ENCODE assay signal across 18 cellular contexts in the genomic region with DNA sequence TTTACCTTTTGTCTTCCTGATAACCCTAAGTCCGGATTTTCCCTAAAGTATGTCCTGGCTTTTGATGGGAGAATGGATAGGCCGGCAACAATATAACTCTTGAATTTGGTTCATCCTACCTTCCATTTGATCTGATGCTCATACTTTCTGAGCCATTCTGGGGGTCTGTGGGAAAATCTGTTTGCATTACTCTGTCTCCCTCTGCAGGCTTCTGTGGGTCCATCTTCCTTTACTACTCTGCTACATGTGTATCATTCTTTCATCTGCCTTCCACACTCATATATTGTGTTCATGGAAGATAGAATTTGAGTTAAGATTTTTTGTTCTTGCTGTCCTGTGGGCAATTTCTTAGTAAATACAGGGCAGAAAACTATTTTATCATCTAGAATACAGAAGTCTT.
DNase-seq lines count a peak whose midpoint lies in the region; ATAC-seq and TF ChIP-seq lines count a peak whose summit lies in the region.
"Had no signal": no experiment of that assay in that cellular context is flagged by ENCODE, and none has a peak within 500 bp of the region (broad histone marks: within the 10 kb centered on the region; RNA-seq: fewer than 3 reads in every experiment).

No MANE protein-coding gene starts in this region.

- H3K36me3 Mint-ChIP-seq in T-helper 2 cell treated with Interferon-gamma antibody and Interleukin-4, amounts not matched to agents 5 μg/mL and 100 μg/mL, for 36 hours (ENCODE audit: low read depth) = no peaks in the 10 kb centered on the region
- H3K36me3 Mint-ChIP-seq: naive thymus-derived CD8-positive, alpha-beta T cell had no signal

- no peak overlapping the region for H3K4me3 Mint-ChIP-seq in T-helper 2 cell treated with Interferon-gamma antibody and Interleukin-4, amounts not matched to agents 5 μg/mL and 100 μg/mL, for 36 hours
- H3K4me3 Mint-ChIP-seq: activated CD4-positive, alpha-beta memory T cell treated with anti-CD3 and anti-CD28 coated beads, Interleukin-2, amount 10 ng/mL, durations not matched to agents 7 days and 5 days; B cell; naive thymus-derived CD8-positive, alpha-beta T cell had no signal

- POLR2A ChIA-PET in A673 (lab: Charles Lee; ENCODE audit: low non-redundant PET) (no interaction called here), Panc1 (lab: Charles Lee) (no interaction called here)

- H3K4me1 ChIP-seq in A673 (ENCODE audit: insufficient read depth, low read length, poor library complexity, severe bottlenecking) = no peaks in the 10 kb centered on the region
- no peaks in the 10 kb centered on the region for H3K4me1 ChIP-seq in Panc1 (ENCODE audit: control insufficient read depth, insufficient read depth, low read length)
- H3K4me1 ChIP-seq: SJSA1 had no signal

- H3K27ac Mint-ChIP-seq in T-helper 2 cell treated with Interferon-gamma antibody and Interleukin-4, amounts not matched to agents 5 μg/mL and 100 μg/mL, for 36 hours = no peak overlapping the region
- H3K27ac Mint-ChIP-seq: activated CD4-positive, alpha-beta memory T cell treated with anti-CD3 and anti-CD28 coated beads, Interleukin-2, amount 10 ng/mL, durations not matched to agents 7 days and 5 days; B cell; naive thymus-derived CD8-positive, alpha-beta T cell had no signal

- CTCF ChIA-PET in A673 (lab: Charles Lee) = interaction anchor here (0.6 kb wide), 2 partner anchors 90 to 1142 kb away, joined by 3 to 5 read pairs; no protein-coding TSS in a partner anchor
- CTCF ChIA-PET in Panc1 (lab: Charles Lee) = no interaction called here

- no peaks in the 10 kb centered on the region for H3K9me3 Mint-ChIP-seq in T-helper 2 cell treated with Interferon-gamma antibody and Interleukin-4, amounts not matched to agents 5 μg/mL and 100 μg/mL, for 36 hours

- TF ChIP-seq CTCF in A673 (conservative IDR thresholded peaks at IDR 0.05; ENCODE audit: low read depth, low read length) = peak; percentile 60
- TF ChIP-seq CTCF in GM12873 (IDR thresholded peaks at IDR 0.05; ENCODE audit: insufficient read depth, low read depth, low read length, missing control alignments) = peak; percentile 17
- TF ChIP-seq CTCF in Panc1 (IDR thresholded peaks at IDR 0.05) = peak; percentile 33; the same call in 1 of the 2 replicates
- TF ChIP-seq CTCF in fibroblast of pulmonary artery (IDR thresholded peaks at IDR 0.05; ENCODE audit: low read length, missing control alignments) = peak; percentile 14

- ATAC-seq in Panc1 (no peak), HG03469 (IDR thresholded peaks at IDR 0.05; ENCODE audit: unreplicated experiment) (no peak), GM18868 (IDR thresholded peaks at IDR 0.05; ENCODE audit: unreplicated experiment) (no peak)
- ATAC-seq: esophagus mucosa; naive thymus-derived CD8-positive, alpha-beta T cell had no signal

- H3K27ac ChIP-seq in A673 (ENCODE audit: low read depth, low read length, poor library complexity, severe bottlenecking) (no peak overlapping the region), Panc1 (ENCODE audit: low read length) (no peak overlapping the region)
- H3K27ac ChIP-seq: SJSA1, thoracic aorta had no signal

- in situ Hi-C loops in Panc1 (cut with HindIII; ENCODE audit: low pct_unique_long_range_greater_than_20kb, low sequenced_read_pairs) = no loop called here

- H3K4me3 ChIP-seq in A673 (ENCODE audit: low read depth, low read length, poor library complexity, severe bottlenecking) = no peak overlapping the region
- no peak overlapping the region for H3K4me3 ChIP-seq in Panc1 (ENCODE audit: low read depth in 2 of 2, low read length in 2 of 2)
- no peak overlapping the region for H3K4me3 ChIP-seq in fibroblast of pulmonary artery (replicated peaks; ENCODE audit: low read depth, low read length)
- H3K4me3 ChIP-seq: SJSA1, thoracic aorta had no signal

- H3K27me3 ChIP-seq in A673 (replicated peaks; ENCODE audit: insufficient read depth, low read depth, low read length, poor library complexity) (no peaks in the 10 kb centered on the region), Panc1 (ENCODE audit: control insufficient read depth, insufficient read depth, low read length) (no peaks in the 10 kb centered on the region)
- H3K27me3 ChIP-seq: SJSA1 had no signal

- H3K36me3 ChIP-seq in A673 (ENCODE audit: insufficient read depth, low read length, poor library complexity, severe bottlenecking) = no peaks in the 10 kb centered on the region
- H3K36me3 ChIP-seq in Panc1 (ENCODE audit: control insufficient read depth, insufficient read depth, low read length) = no peaks in the 10 kb centered on the region
- H3K36me3 ChIP-seq: SJSA1, thoracic aorta had no signal

- no peaks in the 10 kb centered on the region for H3K4me1 Mint-ChIP-seq in T-helper 2 cell treated with Interferon-gamma antibody and Interleukin-4, amounts not matched to agents 5 μg/mL and 100 μg/mL, for 36 hours (ENCODE audit: low read depth)
- H3K4me1 Mint-ChIP-seq: activated CD4-positive, alpha-beta memory T cell treated with anti-CD3 and anti-CD28 coated beads, Interleukin-2, amount 10 ng/mL, durations not matched to agents 7 days and 5 days; B cell; naive thymus-derived CD8-positive, alpha-beta T cell had no signal

- H3K9me3 ChIP-seq in A673 (ENCODE audit: low read depth, low read length, poor library complexity, severe bottlenecking) = no peaks in the 10 kb centered on the region
- H3K9me3 ChIP-seq in Panc1 (ENCODE audit: control insufficient read depth, insufficient read depth, low read depth, low read length) = no peaks in the 10 kb centered on the region; the same call in 1 of the 2 replicates
- H3K9me3 ChIP-seq: SJSA1, thoracic aorta had no signal

- intact Hi-C loops in A673 (cut with micrococcal nuclease; ENCODE audit: unreplicated experiment) = loop anchor here (10.0 kb wide), 1 partner anchor 887 kb away; no protein-coding TSS in a partner anchor
- intact Hi-C loops in Panc1 (cut with micrococcal nuclease; ENCODE audit: unreplicated experiment) = no loop called here

- BruUV-seq in A673 (replicated peaks; lab: Mats Ljungman, UMichigan) (no TSS peak), Panc1 (replicated peaks; lab: Mats Ljungman, UMichigan) (no TSS peak)

- no peaks in the 10 kb centered on the region for H3K27me3 Mint-ChIP-seq in T-helper 2 cell treated with Interferon-gamma antibody and Interleukin-4, amounts not matched to agents 5 μg/mL and 100 μg/mL, for 36 hours (ENCODE audit: low read depth)
- H3K27me3 Mint-ChIP-seq: activated CD4-positive, alpha-beta memory T cell treated with anti-CD3 and anti-CD28 coated beads, Interleukin-2, amount 10 ng/mL, durations not matched to agents 7 days and 5 days; B cell; naive thymus-derived CD8-positive, alpha-beta T cell had no signal

- DNase-seq in A673 (ENCODE audit: low spot score) (peak; percentile 55), Panc1 (ENCODE audit: low read depth, low spot score) (no peak), fibroblast of pulmonary artery (ENCODE audit: low read depth) (no peak), HCEC 1CT (no peak)
- no peak for DNase-seq in T-helper 2 cell treated with Interferon-gamma antibody and Interleukin-4, amounts not matched to agents 5 μg/mL and 100 μg/mL, for 36 hours (ENCODE audit: low spot score)
- DNase-seq: activated CD4-positive, alpha-beta memory T cell treated with anti-CD3 and anti-CD28 coated beads, Interleukin-2, amount 10 ng/mL, durations not matched to agents 7 days and 5 days; cortex of kidney; IMR-90; naive thymus-derived CD8-positive, alpha-beta T cell; NCI-H774; retina had no signal
